16 cellular contexts compared by ENCODE assay signal in genomic region chr5:71786337-71787060, GRCh38.
A peak's percentile ranks its signal among the peaks of the same experiment; 100 is the strongest.
DNase-seq lines count a peak whose midpoint lies in the region; ATAC-seq and TF ChIP-seq lines count a peak whose summit lies in the region.
"Had no signal": no experiment of that assay in that cellular context is flagged by ENCODE, and none has a peak within 500 bp of the region (broad histone marks: within the 10 kb centered on the region; RNA-seq: fewer than 3 reads in every experiment).

No MANE protein-coding gene starts in this region.

- no peak for ATAC-seq in thoracic aorta (ENCODE audit: insufficient number of reproducible peaks, low FRiP score, low read depth)
- ATAC-seq: HCT116, K562, PC-3 had no signal

- H3K27ac Mint-ChIP-seq in activated T-helper 1 cell treated with anti-CD3 and anti-CD28 coated beads, Interleukin-12 subunit alpha, Interleukin-12 subunit beta, Interleukin-2, Interleukin-4 antibody, amounts not matched to agents 30 ng/mL and 10 ng/mL and 1 ng/mL, durations not matched to agents 14 hours and 24 hours and 36 hours, result peak overlapping the region; percentile 55

- H3K27me3 ChIP-seq in thoracic aorta (replicated peaks; ENCODE audit: insufficient read depth) (no peaks in the 10 kb centered on the region), mammary epithelial cell (ENCODE audit: insufficient read depth, low read length) (no peaks in the 10 kb centered on the region)
- H3K27me3 ChIP-seq: BLaER1 treated with 17β-estradiol and CSF1 and Interleukin-3, amounts not matched to agents 10 nM and 100 nM; SJSA1 had no signal

- H2AFZ ChIP-seq in mammary epithelial cell (ENCODE audit: low read depth, low read length), result no peak overlapping the region

- peaks cover 12% of the 10 kb centered on the region for H3K27me3 Mint-ChIP-seq in activated T-helper 1 cell treated with anti-CD3 and anti-CD28 coated beads, Interleukin-12 subunit alpha, Interleukin-12 subunit beta, Interleukin-2, Interleukin-4 antibody, amounts not matched to agents 30 ng/mL and 10 ng/mL and 1 ng/mL, durations not matched to agents 14 hours and 24 hours and 36 hours (ENCODE audit: insufficient read depth)

- H4K20me1 ChIP-seq in mammary epithelial cell (ENCODE audit: insufficient read depth, low read length), result no peaks in the 10 kb centered on the region
- H4K20me1 ChIP-seq: BLaER1 treated with 17β-estradiol and CSF1 and Interleukin-3, amounts not matched to agents 10 nM and 100 nM had no signal

- H3K4me2 ChIP-seq in mammary epithelial cell (ENCODE audit: insufficient read depth, low read depth, low read length), result no peak overlapping the region
- H3K4me2 ChIP-seq: BLaER1 treated with 17β-estradiol and CSF1 and Interleukin-3, amounts not matched to agents 10 nM and 100 nM had no signal

- BruUV-seq in mammary epithelial cell (replicated peaks; lab: Mats Ljungman, UMichigan), result no TSS peak

- H3K36me3 ChIP-seq in thoracic aorta (no peaks in the 10 kb centered on the region), mammary epithelial cell (ENCODE audit: insufficient read depth, low read length) (no peaks in the 10 kb centered on the region)
- H3K36me3 ChIP-seq: BLaER1 treated with 17β-estradiol and CSF1 and Interleukin-3, amounts not matched to agents 10 nM and 100 nM; SJSA1 had no signal

- peaks cover 10% of the 10 kb centered on the region for H3K9me3 Mint-ChIP-seq in activated T-helper 1 cell treated with anti-CD3 and anti-CD28 coated beads, Interleukin-12 subunit alpha, Interleukin-12 subunit beta, Interleukin-2, Interleukin-4 antibody, amounts not matched to agents 30 ng/mL and 10 ng/mL and 1 ng/mL, durations not matched to agents 14 hours and 24 hours and 36 hours

- H3K9ac ChIP-seq in mammary epithelial cell (ENCODE audit: insufficient read depth, low read length), result no peak overlapping the region
- H3K9ac ChIP-seq: BLaER1 treated with 17β-estradiol and CSF1 and Interleukin-3, amounts not matched to agents 10 nM and 100 nM had no signal

- CTCF ChIA-PET in mammary epithelial cell (lab: Charles Lee; ENCODE audit: low non-redundant PET), result no interaction called here

- no peaks in the 10 kb centered on the region for H3K79me2 ChIP-seq in mammary epithelial cell (ENCODE audit: insufficient read depth, low read length)

- peak overlapping the region; percentile 24 to 49 for H3K27ac ChIP-seq in thoracic aorta
- no peak overlapping the region for H3K27ac ChIP-seq in mammary epithelial cell (ENCODE audit: insufficient read depth, low read depth, low read length)
- H3K27ac ChIP-seq: BLaER1 treated with 17β-estradiol and CSF1 and Interleukin-3, amounts not matched to agents 10 nM and 100 nM; SJSA1 had no signal

- H3K4me3 Mint-ChIP-seq in activated T-helper 1 cell treated with anti-CD3 and anti-CD28 coated beads, Interleukin-12 subunit alpha, Interleukin-12 subunit beta, Interleukin-2, Interleukin-4 antibody, amounts not matched to agents 30 ng/mL and 10 ng/mL and 1 ng/mL, durations not matched to agents 14 hours and 24 hours and 36 hours, result no peak overlapping the region

- peaks cover 25% of the 10 kb centered on the region for H3K4me1 Mint-ChIP-seq in activated T-helper 1 cell treated with anti-CD3 and anti-CD28 coated beads, Interleukin-12 subunit alpha, Interleukin-12 subunit beta, Interleukin-2, Interleukin-4 antibody, amounts not matched to agents 30 ng/mL and 10 ng/mL and 1 ng/mL, durations not matched to agents 14 hours and 24 hours and 36 hours (ENCODE audit: low read depth)

- TF ChIP-seq CTCF in thoracic aorta (IDR thresholded peaks at IDR 0.05) (no peak), mammary epithelial cell (conservative IDR thresholded peaks at IDR 0.05 in 1 of 2, IDR thresholded peaks at IDR 0.05 in 1 of 2; ENCODE audit: extremely low read depth in 1 of 2, insufficient read depth in 1 of 2, low read depth in 1 of 2, low read length in 2 of 2) (no peak)

- intact Hi-C loops in activated T-helper 1 cell treated with anti-CD3 and anti-CD28 coated beads, Interleukin-12 subunit alpha, Interleukin-12 subunit beta, Interleukin-2, Interleukin-4 antibody, amounts not matched to agents 30 ng/mL and 10 ng/mL and 1 ng/mL, durations not matched to agents 14 hours and 24 hours and 36 hours (cut with micrococcal nuclease), result no loop called here
- intact Hi-C loops in mammary epithelial cell (cut with micrococcal nuclease), result loop anchor here (10.0 kb wide), 1 partner anchor 348 kb away; no protein-coding TSS in a partner anchor

- in situ Hi-C loops in mammary epithelial cell (cut with MboI; ENCODE audit: low sequenced_read_pairs in 2 of 2), result loop anchor here (10.0 to 25.0 kb wide), 3 partner anchors 228 to 501 kb away; partner anchors contain the start of gene MAP1B (in 1 of the 2)

- DNase-seq in NCI-H510A (lab: John Stamatoyannopoulos, UW), result peak; percentile 4
- no peak for DNase-seq in NCI-H510A treated with DMSO at 0.1 percent for 48 hours (lab: John Stamatoyannopoulos, UW)
- peak; percentile 71 for DNase-seq in NCI-H345 (lab: John Stamatoyannopoulos, UW)
- no peak for DNase-seq in activated T-helper 1 cell treated with anti-CD3 and anti-CD28 coated beads, Interleukin-12 subunit alpha, Interleukin-12 subunit beta, Interleukin-2, Interleukin-4 antibody, amounts not matched to agents 30 ng/mL and 10 ng/mL and 1 ng/mL, durations not matched to agents 14 hours and 24 hours and 36 hours (ENCODE audit: low spot score)
- DNase-seq in thoracic aorta (ENCODE audit: low spot score), result no peak
- DNase-seq in NK-92 (lab: John Stamatoyannopoulos, UW; ENCODE audit: unreplicated experiment), result no peak
- no peak for DNase-seq in mammary epithelial cell
- DNase-seq in NCI-H2171 treated with DMSO at 0.1 percent for 48 hours (lab: John Stamatoyannopoulos, UW), result no peak
- DNase-seq: DMS79; NCI-H446; NK-92 treated with Interleukin-12 subunit alpha and Interleukin-12 subunit beta, amount 100 ng/mL, for 24 hours; PC-3 had no signal

- dilution Hi-C loops in mammary epithelial cell (cut with HindIII; ENCODE audit: low sequenced_read_pairs), result loop anchor here (25.0 kb wide), 2 partner anchors 226 to 326 kb away; partner anchors contain the start of gene MAP1B

- H3K4me3 ChIP-seq in thoracic aorta, result no peak overlapping the region
- no peak overlapping the region for H3K4me3 ChIP-seq in mammary epithelial cell (replicated peaks in 1 of 3; ENCODE audit: insufficient read depth in 1 of 3, low read depth in 2 of 3, low read length in 3 of 3)
- H3K4me3 ChIP-seq: BLaER1 treated with 17β-estradiol and CSF1 and Interleukin-3, amounts not matched to agents 10 nM and 100 nM; K562; SJSA1 had no signal

- H3K9me3 ChIP-seq in thoracic aorta (no peaks in the 10 kb centered on the region), mammary epithelial cell (replicated peaks; ENCODE audit: insufficient read depth, low read length) (no peaks in the 10 kb centered on the region)
- H3K9me3 ChIP-seq: SJSA1 had no signal

- peaks cover 0 to 52% of the 10 kb centered on the region in 2 donors for H3K4me1 ChIP-seq in thoracic aorta (ENCODE audit: control insufficient read depth in 1 of 2, low read depth in 2 of 2)
- peaks cover 10% of the 10 kb centered on the region for H3K4me1 ChIP-seq in mammary epithelial cell (ENCODE audit: insufficient read depth, low read length)

- H3K36me3 Mint-ChIP-seq in activated T-helper 1 cell treated with anti-CD3 and anti-CD28 coated beads, Interleukin-12 subunit alpha, Interleukin-12 subunit beta, Interleukin-2, Interleukin-4 antibody, amounts not matched to agents 30 ng/mL and 10 ng/mL and 1 ng/mL, durations not matched to agents 14 hours and 24 hours and 36 hours (ENCODE audit: low read depth), result no peaks in the 10 kb centered on the region

- WGBS in mammary epithelial cell (ENCODE audit: low coverage, missing lambda C conversion rate), result 72% methylated on average over 8 of the region's 8 CpGs

Comparison
In these comparisons a context has a peak if more than half of its experiments do, and no peak if none do; other contexts are left out.
1. DNase-seq: peak in NCI-H510A (single experiment) and NCI-H345 (single experiment); none in NCI-H510A treated with DMSO at 0.1 percent for 48 hours (single experiment), activated T-helper 1 cell treated with anti-CD3 and anti-CD28 coated beads, Interleukin-12 subunit alpha, Interleukin-12 subunit beta, Interleukin-2, Interleukin-4 antibody, amounts not matched to agents 30 ng/mL and 10 ng/mL and 1 ng/mL, durations not matched to agents 14 hours and 24 hours and 36 hours (single experiment), thoracic aorta (single experiment), NK-92 (single experiment), mammary epithelial cell (single experiment) and NCI-H2171 treated with DMSO at 0.1 percent for 48 hours (single experiment).